ENCODE assay signal across 13 cellular contexts in the genomic region with DNA sequence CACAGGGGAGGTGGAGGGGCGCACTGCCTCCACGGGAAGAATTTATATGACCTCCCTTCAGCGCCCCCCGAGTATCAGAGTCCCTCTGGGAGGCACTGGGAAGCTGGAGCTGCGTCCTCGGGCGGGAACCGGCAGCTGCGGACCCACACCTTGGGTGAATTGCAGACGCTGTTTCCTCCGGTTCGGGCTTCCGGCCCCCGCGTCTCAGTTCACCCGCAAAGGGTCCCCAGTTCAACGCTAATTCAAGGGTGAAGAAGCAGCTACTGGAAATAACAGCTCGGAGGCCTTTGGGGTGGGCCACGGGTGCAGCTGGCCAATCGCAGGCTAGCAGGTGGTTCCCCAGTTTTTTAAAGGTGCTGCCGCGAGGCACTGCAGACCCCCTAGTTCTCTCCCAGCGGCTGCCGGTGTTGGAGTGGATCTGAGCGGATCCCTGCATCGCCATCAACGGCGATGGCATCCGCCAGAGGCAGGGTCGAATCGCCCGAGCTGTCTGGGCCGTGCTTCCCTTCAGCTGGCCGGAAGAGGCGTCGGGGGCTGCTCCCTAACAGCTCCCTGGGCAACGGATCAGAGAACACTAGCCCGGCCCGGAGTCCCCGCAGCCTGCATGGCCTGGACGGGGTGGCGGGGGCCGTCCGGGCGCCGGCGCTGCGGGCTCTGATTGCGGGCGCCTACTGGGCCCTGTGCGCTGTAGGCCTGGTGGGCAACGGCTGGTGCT. TPM values are rescaled to one million over a fixed set of nuclear protein-coding genes. Genes with fewer than 3 reads are reported as not detected.
DNase-seq lines count a peak whose midpoint lies in the region; ATAC-seq and TF ChIP-seq lines count a peak whose summit lies in the region.
"Had no signal": no experiment of that assay in that cellular context is flagged by ENCODE, and none has a peak within 500 bp of the region (broad histone marks: within the 10 kb centered on the region; RNA-seq: fewer than 3 reads in every experiment).

No MANE protein-coding gene starts in this region.

- H3K4me1 ChIP-seq in mucosa of descending colon (ENCODE audit: low read depth) (no peaks in the 10 kb centered on the region), osteoblast (ENCODE audit: insufficient read depth, low read length) (peaks cover under 1% of the 10 kb centered on the region)
- H3K4me1 ChIP-seq: esophagus squamous epithelium had no signal

- intact Hi-C loops in CD14-positive monocyte (cut with micrococcal nuclease) (no loop called here), mucosa of descending colon (cut with DNase I, micrococcal nuclease) (no loop called here)

- no peaks in the 10 kb centered on the region for H3K36me3 ChIP-seq in mucosa of descending colon (ENCODE audit: low read depth)
- H3K36me3 ChIP-seq in osteoblast (ENCODE audit: insufficient read depth, low read length), result no peaks in the 10 kb centered on the region
- H3K36me3 ChIP-seq: esophagus squamous epithelium had no signal

- H3K36me3 Mint-ChIP-seq in CD14-positive monocyte, result no peaks in the 10 kb centered on the region
- no peaks in the 10 kb centered on the region for H3K36me3 Mint-ChIP-seq in activated naive CD8-positive, alpha-beta T cell treated with anti-CD3 and anti-CD28 coated beads, Interleukin-2, amount 10 ng/mL, durations not matched to agents 7 days and 5 days

- H3K27me3 Mint-ChIP-seq in CD14-positive monocyte (ENCODE audit: low read depth in 3 of 3), result peaks cover 16 to 35% (median 25%) of the 10 kb centered on the region in 3 donors
- H3K27me3 Mint-ChIP-seq in activated naive CD8-positive, alpha-beta T cell treated with anti-CD3 and anti-CD28 coated beads, Interleukin-2, amount 10 ng/mL, durations not matched to agents 7 days and 5 days, result peaks cover 17% of the 10 kb centered on the region

- peak overlapping the region; percentile 62 to 89 for H3K4me3 Mint-ChIP-seq in CD14-positive monocyte
- H3K4me3 Mint-ChIP-seq in activated naive CD8-positive, alpha-beta T cell treated with anti-CD3 and anti-CD28 coated beads, Interleukin-2, amount 10 ng/mL, durations not matched to agents 7 days and 5 days, result peak overlapping the region; percentile 74

- H3K27me3 ChIP-seq in osteoblast (ENCODE audit: insufficient read depth, low read length), result peaks cover 7% of the 10 kb centered on the region

- H3K4me1 Mint-ChIP-seq in CD14-positive monocyte, result peaks cover 11% of the 10 kb centered on the region
- H3K4me1 Mint-ChIP-seq in activated naive CD8-positive, alpha-beta T cell treated with anti-CD3 and anti-CD28 coated beads, Interleukin-2, amount 10 ng/mL, durations not matched to agents 7 days and 5 days, result no peaks in the 10 kb centered on the region

- H3K27ac Mint-ChIP-seq in CD14-positive monocyte, result no peak overlapping the region
- no peak overlapping the region for H3K27ac Mint-ChIP-seq in activated naive CD8-positive, alpha-beta T cell treated with anti-CD3 and anti-CD28 coated beads, Interleukin-2, amount 10 ng/mL, durations not matched to agents 7 days and 5 days

- no peak overlapping the region for H3K4me2 ChIP-seq in osteoblast (ENCODE audit: insufficient read depth, low read length)

- H3K79me2 ChIP-seq in osteoblast (ENCODE audit: insufficient read depth, low read length), result no peaks in the 10 kb centered on the region

- POLR2A ChIA-PET in activated naive CD8-positive, alpha-beta T cell treated with anti-CD3 and anti-CD28 coated beads, Interleukin-2, amount 10 ng/mL, durations not matched to agents 7 days and 5 days (lab: Charles Lee), result interaction anchor here (1.0 to 1.2 kb wide), 2 partner anchors 19 to 43 kb away, joined by 3 read pairs; a partner anchor contains a TSS

- H3K4me3 ChIP-seq in mucosa of descending colon, result no peak overlapping the region
- H3K4me3 ChIP-seq in osteoblast (ENCODE audit: insufficient read depth, low read length), result no peak overlapping the region

- H3K9me3 ChIP-seq in mucosa of descending colon (no peaks in the 10 kb centered on the region), osteoblast (ENCODE audit: low read depth, low read length) (no peaks in the 10 kb centered on the region)
- H3K9me3 ChIP-seq: esophagus squamous epithelium had no signal

- DNase-seq in CD14-positive monocyte (ENCODE audit: low spot score), result no peak
- peak; percentile 67 for DNase-seq in GM20000 (ENCODE audit: low spot score)
- peak; percentile 45 for DNase-seq in activated naive CD8-positive, alpha-beta T cell treated with anti-CD3 and anti-CD28 coated beads, Interleukin-2, amount 10 ng/mL, durations not matched to agents 7 days and 5 days
- no peak for DNase-seq in mucosa of descending colon
- DNase-seq in osteoblast (ENCODE audit: insufficient read length, low spot score, missing footprints), result no peak
- no peak for DNase-seq in GM03348 (ENCODE audit: low spot score)
- DNase-seq in occipital lobe (lab: John Stamatoyannopoulos, UW), result no peak
- DNase-seq: caudate nucleus, esophagus squamous epithelium, Kasumi-1, NCI-H2081 treated with DMSO at 0.1 percent for 48 hours, OCI-M1 had no signal

- H2AFZ ChIP-seq in osteoblast (ENCODE audit: low read length), result no peak overlapping the region

- TF ChIP-seq CTCF in CD14-positive monocyte (IDR thresholded peaks at IDR 0.05) (no peak), GM20000 (IDR thresholded peaks at IDR 0.05; ENCODE audit: extremely low read depth, missing control alignments) (no peak), mucosa of descending colon (IDR thresholded peaks at IDR 0.05) (no peak), osteoblast (IDR thresholded peaks at IDR 0.05; ENCODE audit: extremely low read depth, low read depth, low read length) (no peak)

- H3K27ac ChIP-seq in osteoblast (ENCODE audit: low read depth, low read length), result no peak overlapping the region
- H3K27ac ChIP-seq: esophagus squamous epithelium had no signal

- H4K20me1 ChIP-seq in osteoblast (ENCODE audit: insufficient read depth, low read length), result no peaks in the 10 kb centered on the region

- H3K9me3 Mint-ChIP-seq in CD14-positive monocyte, result peaks cover 0 to 7% (median 0%) of the 10 kb centered on the region in 7 donors
- H3K9me3 Mint-ChIP-seq in activated naive CD8-positive, alpha-beta T cell treated with anti-CD3 and anti-CD28 coated beads, Interleukin-2, amount 10 ng/mL, durations not matched to agents 7 days and 5 days, result no peaks in the 10 kb centered on the region

- ATAC-seq in activated naive CD8-positive, alpha-beta T cell treated with anti-CD3 and anti-CD28 coated beads, Interleukin-2, amount 10 ng/mL, durations not matched to agents 7 days and 5 days (ENCODE audit: low read depth), result peak; percentile 72
- peak; percentile 9 for ATAC-seq in mucosa of descending colon
- ATAC-seq in GM21576 (IDR thresholded peaks at IDR 0.05; ENCODE audit: unreplicated experiment), result no peak

RNA-seq across cellular contexts. Expression of a gene that starts 19.4 kb away (rescaled TPM):
- polyA plus RNA-seq in CD14-positive monocyte, result not detected
- under 1 TPM in 1 of 2 experiments, not detected in 1; 0.14 TPM for total RNA-seq in activated naive CD8-positive, alpha-beta T cell treated with anti-CD3 and anti-CD28 coated beads, Interleukin-2, amount 10 ng/mL, durations not matched to agents 7 days and 5 days
- total RNA-seq in mucosa of descending colon (1 to 10 TPM; 1.3 to 5.7 (median 1.8) TPM), osteoblast (32.4 and 34.0 TPM in 2 replicates), occipital lobe (5.9 TPM)

RNA-seq across cellular contexts. Expression of a gene that starts 42.0 kb away (rescaled TPM):
- polyA plus RNA-seq in CD14-positive monocyte, result 100 to 1,000 TPM; 224 to 242 TPM
- 100 to 1,000 TPM; 268 to 276 TPM for total RNA-seq in activated naive CD8-positive, alpha-beta T cell treated with anti-CD3 and anti-CD28 coated beads, Interleukin-2, amount 10 ng/mL, durations not matched to agents 7 days and 5 days
- total RNA-seq in mucosa of descending colon (100 to 1,000 TPM; 151 to 307 (median 188) TPM), osteoblast (446 and 456 TPM in 2 replicates), occipital lobe (697 TPM)

Comparison
In these comparisons a context has a peak if more than half of its experiments do, and no peak if none do; other contexts are left out.
1. DNase-seq: peak in GM20000 (single experiment) and activated naive CD8-positive, alpha-beta T cell treated with anti-CD3 and anti-CD28 coated beads, Interleukin-2, amount 10 ng/mL, durations not matched to agents 7 days and 5 days (single experiment); none in CD14-positive monocyte (single experiment), mucosa of descending colon (0 of 3), osteoblast (single experiment), GM03348 (single experiment) and occipital lobe (single experiment).